Comparison of ENCODE assay signal across 10 cellular contexts in genomic region chr1:111214884-111215283, GRCh38. TPM values are rescaled to one million over a fixed set of nuclear protein-coding genes. Genes with fewer than 3 reads are reported as not detected.
DNase-seq lines count a peak whose midpoint lies in the region; ATAC-seq, FAIRE-seq and TF ChIP-seq lines count a peak whose summit lies in the region.
"Had no signal": no experiment of that assay in that cellular context is flagged by ENCODE, and none has a peak within 500 bp of the region (broad histone marks: within the 10 kb centered on the region; RNA-seq: fewer than 3 reads in every experiment).

No MANE protein-coding gene starts in this region.

- peak overlapping the region; percentile 68 for H3K4me3 Mint-ChIP-seq in activated CD4-positive, alpha-beta T cell treated with anti-CD3 and anti-CD28 coated beads for 36 hours
- H3K4me3 Mint-ChIP-seq in brain, result no peak overlapping the region

- intact Hi-C loops in activated CD4-positive, alpha-beta T cell treated with anti-CD3 and anti-CD28 coated beads for 36 hours (cut with DNase I, micrococcal nuclease), result loop anchor here (1.0 to 10.0 kb wide), 10 partner anchors 11 to 1402 kb away; partner anchors contain the start of genes KCNC4 (in 2 of the 2), CAPZA1 (in 1 of the 2), CD53 (in 1 of the 2) and KCNA3 (in 1 of the 2)
- intact Hi-C loops in esophagus squamous epithelium (cut with DNase I), result no loop called here

- H3K27me3 ChIP-seq in esophagus squamous epithelium, result no peaks in the 10 kb centered on the region
- H3K27me3 ChIP-seq: SJCRH30 had no signal

- POLR2A ChIA-PET in activated CD4-positive, alpha-beta T cell treated with anti-CD3 and anti-CD28 coated beads for 36 hours (lab: Charles Lee), result interaction anchor here (0.6 to 2.6 kb wide), 6 partner anchors 8 to 529 kb away, joined by 3 to 19 read pairs (median 4); partner anchors contain the start of gene DENND2D

- H3K4me1 Mint-ChIP-seq in activated CD4-positive, alpha-beta T cell treated with anti-CD3 and anti-CD28 coated beads for 36 hours, result peaks cover 81% of the 10 kb centered on the region
- H3K4me1 Mint-ChIP-seq in brain, result peaks cover 39% of the 10 kb centered on the region

- peak; percentile 44 for ATAC-seq in activated CD4-positive, alpha-beta T cell treated with anti-CD3 and anti-CD28 coated beads for 36 hours

- H3K9me3 ChIP-seq in esophagus squamous epithelium, result no peaks in the 10 kb centered on the region
- H3K9me3 ChIP-seq: left ventricle myocardium inferior, SJCRH30 had no signal

- 68 to 74% methylated on average over 7 of the region's 7 CpGs for WGBS in esophagus squamous epithelium, 2 donors

- TF ChIP-seq POLR2A in GM12892 (IDR thresholded peaks at IDR 0.05; ENCODE audit: low read depth, low read length) (peak; percentile 54; the same call in 1 of the 2 replicates), esophagus squamous epithelium (IDR thresholded peaks at IDR 0.05) (no peak)

- H3K27ac Mint-ChIP-seq in activated CD4-positive, alpha-beta T cell treated with anti-CD3 and anti-CD28 coated beads for 36 hours, result peak overlapping the region; percentile 97
- peak overlapping the region in 4 of 5 experiments; percentile 36 to 94 (median 92) for H3K27ac Mint-ChIP-seq in brain

- peaks cover 0 to 44% (median 11%) of the 10 kb centered on the region in 3 donors for H3K4me1 ChIP-seq in esophagus squamous epithelium
- H3K4me1 ChIP-seq: SJCRH30 had no signal

- no peak for TF ChIP-seq CTCF in brain (conservative IDR thresholded peaks at IDR 0.05)
- no peak for TF ChIP-seq CTCF in esophagus squamous epithelium (IDR thresholded peaks at IDR 0.05)

- H3K27ac ChIP-seq in esophagus squamous epithelium, result peak overlapping the region in 2 of 4 donors; percentile 46 to 51
- H3K27ac ChIP-seq: left ventricle myocardium inferior, SJCRH30 had no signal

- no peaks in the 10 kb centered on the region for H3K27me3 Mint-ChIP-seq in activated CD4-positive, alpha-beta T cell treated with anti-CD3 and anti-CD28 coated beads for 36 hours
- H3K27me3 Mint-ChIP-seq in brain, result peaks cover 4% of the 10 kb centered on the region

- no peaks in the 10 kb centered on the region for H3K36me3 ChIP-seq in esophagus squamous epithelium
- H3K36me3 ChIP-seq: left ventricle myocardium inferior, SJCRH30 had no signal

- H3K36me3 Mint-ChIP-seq in activated CD4-positive, alpha-beta T cell treated with anti-CD3 and anti-CD28 coated beads for 36 hours (ENCODE audit: low read depth), result peaks cover 7% of the 10 kb centered on the region
- no peaks in the 10 kb centered on the region for H3K36me3 Mint-ChIP-seq in brain

- DNase-seq in GM12892 (ENCODE audit: insufficient read length) (no peak), kidney glomerular epithelial cell (lab: John Stamatoyannopoulos, UW) (no peak), esophagus squamous epithelium (lab: John Stamatoyannopoulos, UW) (no peak), GDM1 (lab: John Stamatoyannopoulos, UW) (no peak), GM03348 (ENCODE audit: low spot score) (no peak)
- peak; percentile 80 for DNase-seq in activated CD4-positive, alpha-beta T cell treated with anti-CD3 and anti-CD28 coated beads for 36 hours
- peak; percentile 70 for DNase-seq in stimulated activated CD4-positive, alpha-beta T cell treated with anti-CD3 and anti-CD28 coated beads, Interleukin-1b, Interleukin-23, amount 100 ng/mL, for 48 hours
- DNase-seq: left ventricle myocardium inferior, SJCRH30 had no signal

- peak; percentile 87 for FAIRE-seq in GM12892 (lab: Jason Lieb, UNC)

- no peak overlapping the region for H3K4me3 ChIP-seq in esophagus squamous epithelium
- H3K4me3 ChIP-seq: left ventricle myocardium inferior, SJCRH30 had no signal

- CTCF ChIA-PET in activated CD4-positive, alpha-beta T cell treated with anti-CD3 and anti-CD28 coated beads for 36 hours (lab: Charles Lee), result interaction anchor here (0.7 to 3.3 kb wide), 6 partner anchors 11 to 186 kb away, joined by 3 to 25 read pairs (median 5); partner anchors contain the start of gene DENND2D

- peaks cover 5% of the 10 kb centered on the region for H3K9me3 Mint-ChIP-seq in activated CD4-positive, alpha-beta T cell treated with anti-CD3 and anti-CD28 coated beads for 36 hours (ENCODE audit: low read depth)
- H3K9me3 Mint-ChIP-seq in brain, result peaks cover 0 to 3% (median 0%) of the 10 kb centered on the region in 5 experiments

RNA-seq across cellular contexts. Expression of gene CHI3L2, which starts 12.6 kb away (rescaled TPM):
- 2.4 TPM for polyA plus RNA-seq in GM12892 (2012; ENCODE audit: missing spikeins)
- 10 to 100 TPM; 12.7 TPM for total RNA-seq in activated CD4-positive, alpha-beta T cell treated with anti-CD3 and anti-CD28 coated beads for 36 hours
- 5.9 TPM for polyA plus RNA-seq in brain (ENCODE audit: insufficient read depth, low read depth, low replicate concordance)
- total RNA-seq in esophagus squamous epithelium, result 10 to 100 TPM in 1 of 4 donors, 1 to 10 TPM in 2, under 1 TPM in 1; 0.57 to 42.4 (median 1.8) TPM

RNA-seq across cellular contexts. Expression of gene DENND2D, which starts 14.4 kb away (rescaled TPM):
- polyA plus RNA-seq in GM12892 (2012; ENCODE audit: missing spikeins), result 46.1 TPM
- total RNA-seq in activated CD4-positive, alpha-beta T cell treated with anti-CD3 and anti-CD28 coated beads for 36 hours, result 100 to 1,000 TPM; 174 to 190 TPM
- polyA plus RNA-seq in brain (ENCODE audit: insufficient read depth, low read depth, low replicate concordance), result 6.1 TPM
- total RNA-seq in esophagus squamous epithelium, result 10 to 100 TPM; 55.3 to 73.3 (median 66.5) TPM
- total RNA-seq: SJCRH30 had no signal

Comparison
In these comparisons a context has a peak if more than half of its experiments do, and no peak if none do; other contexts are left out.
1. DNase-seq: peak in activated CD4-positive, alpha-beta T cell treated with anti-CD3 and anti-CD28 coated beads for 36 hours (single experiment) and stimulated activated CD4-positive, alpha-beta T cell treated with anti-CD3 and anti-CD28 coated beads, Interleukin-1b, Interleukin-23, amount 100 ng/mL, for 48 hours (single experiment); none in GM12892 (single experiment), kidney glomerular epithelial cell (single experiment), esophagus squamous epithelium (single experiment), GDM1 (single experiment) and GM03348 (single experiment).